Comparison of ENCODE assay signal across 1 cellular context in genomic region chr21:41605178-41605933, GRCh38.
TF ChIP-seq lines count a peak whose summit lies in the region.

No MANE protein-coding gene starts in this region.

TF ChIP-seq in HepG2, 621 proteins besides CTCF, POLR2A, EP300 and RAD21 (continued from another document and continues in another):
- no peak for TF ChIP-seq GRHL1 (CRISPR knock-in tag; conservative IDR thresholded peaks at IDR 0.05)
- TF ChIP-seq ZNF343 (CRISPR knock-in tag; IDR thresholded peaks at IDR 0.05) = peak; percentile 61; the same call in 1 of the 2 replicates
- no peak for TF ChIP-seq ZBTB4 (CRISPR knock-in tag; IDR thresholded peaks at IDR 0.05; ENCODE audit: borderline replicate concordance)
- peak; percentile 51; the same call in 1 of the 2 replicates for TF ChIP-seq KAT8 (CRISPR knock-in tag; IDR thresholded peaks at IDR 0.05)
- TF ChIP-seq IKZF5 (CRISPR knock-in tag; IDR thresholded peaks at IDR 0.05) = peak; percentile 46; the same call in 1 of the 2 replicates
- TF ChIP-seq ZNF577 (CRISPR knock-in tag; IDR thresholded peaks at IDR 0.05; ENCODE audit: borderline replicate concordance, low read depth) = no peak
- TF ChIP-seq ZMYM4 (CRISPR knock-in tag; IDR thresholded peaks at IDR 0.05) = peak; percentile 65; the same call in 1 of the 2 replicates
- TF ChIP-seq U2AF2 (IDR thresholded peaks at IDR 0.05; ENCODE audit: low read depth, low read length) = no peak
- TF ChIP-seq ZGPAT (CRISPR knock-in tag; IDR thresholded peaks at IDR 0.05) = peak; percentile 65; the same call in 1 of the 2 replicates
- TF ChIP-seq ZNF329 (CRISPR knock-in tag; IDR thresholded peaks at IDR 0.05; ENCODE audit: low read depth) = no peak
- TF ChIP-seq NR2F6 (IDR thresholded peaks at IDR 0.05) = peak; percentile 57; the same call in 1 of the 2 replicates
- peak; percentile 79 for TF ChIP-seq NR2F6 (CRISPR knock-in tag; IDR thresholded peaks at IDR 0.05)
- TF ChIP-seq ZNF574 (CRISPR knock-in tag; IDR thresholded peaks at IDR 0.05) = peak; percentile 70
- no peak for TF ChIP-seq ZNF3 (CRISPR knock-in tag; IDR thresholded peaks at IDR 0.05)
- no peak for TF ChIP-seq E2F1 (CRISPR knock-in tag; IDR thresholded peaks at IDR 0.05)
- no peak for TF ChIP-seq ZSCAN30 (CRISPR knock-in tag; IDR thresholded peaks at IDR 0.05)
- no peak for TF ChIP-seq HCFC1 (IDR thresholded peaks at IDR 0.05; ENCODE audit: low read depth, low read length)
- peak; percentile 88 for TF ChIP-seq ZMYM3 (CRISPR knock-in tag; IDR thresholded peaks at IDR 0.05)
- 0 out of 2 replicates have a peak, but pooled peaks have one; percentile 38 for TF ChIP-seq SP4 (CRISPR knock-in tag; IDR thresholded peaks at IDR 0.05)
- TF ChIP-seq ZKSCAN8 (CRISPR knock-in tag; IDR thresholded peaks at IDR 0.05; ENCODE audit: borderline replicate concordance) = no peak
- no peak for TF ChIP-seq HOXA9 (CRISPR knock-in tag; IDR thresholded peaks at IDR 0.05; ENCODE audit: borderline replicate concordance)
- TF ChIP-seq NONO (IDR thresholded peaks at IDR 0.05) = no peak
- peak; percentile 76 for TF ChIP-seq NONO (CRISPR knock-in tag; conservative IDR thresholded peaks at IDR 0.05)
- TF ChIP-seq SNAPC2 (CRISPR knock-in tag; IDR thresholded peaks at IDR 0.05) = 0 out of 2 replicates have a peak, but pooled peaks have one; percentile 66
- peak; percentile 65; the same call in 1 of the 2 replicates for TF ChIP-seq MAX (IDR thresholded peaks at IDR 0.05)
- no peak for TF ChIP-seq ZNF282 (IDR thresholded peaks at IDR 0.05; ENCODE audit: partially characterized antibody)
- no peak for TF ChIP-seq REXO4 (CRISPR knock-in tag; IDR thresholded peaks at IDR 0.05; ENCODE audit: borderline replicate concordance)
- no peak for TF ChIP-seq HMG20A (CRISPR knock-in tag; IDR thresholded peaks at IDR 0.05; ENCODE audit: borderline replicate concordance)
- TF ChIP-seq ARID4A (CRISPR knock-in tag; IDR thresholded peaks at IDR 0.05; ENCODE audit: borderline replicate concordance) = no peak; the same call in 1 of the 2 replicates
- peak; percentile 73 for TF ChIP-seq ZFP91 (CRISPR knock-in tag; IDR thresholded peaks at IDR 0.05; ENCODE audit: borderline replicate concordance)
- TF ChIP-seq FOXO1 (CRISPR knock-in tag; IDR thresholded peaks at IDR 0.05) = peak; percentile 80
- no peak for TF ChIP-seq AHR (CRISPR knock-in tag; IDR thresholded peaks at IDR 0.05)
- peak; percentile 71 for TF ChIP-seq ZNF331 (CRISPR knock-in tag; IDR thresholded peaks at IDR 0.05)
- TF ChIP-seq ZNF101 (CRISPR knock-in tag; IDR thresholded peaks at IDR 0.05; ENCODE audit: borderline replicate concordance, low read depth) = no peak
- TF ChIP-seq DNMT1 (CRISPR knock-in tag; IDR thresholded peaks at IDR 0.05) = 0 out of 2 replicates have a peak, but pooled peaks have one; percentile 59
- TF ChIP-seq ZNF20 (CRISPR knock-in tag; IDR thresholded peaks at IDR 0.05) = no peak
- TF ChIP-seq TBX2 (CRISPR knock-in tag; IDR thresholded peaks at IDR 0.05; ENCODE audit: borderline replicate concordance) = peak; percentile 79
- TF ChIP-seq ETV5 (CRISPR knock-in tag; IDR thresholded peaks at IDR 0.05; ENCODE audit: borderline replicate concordance) = peak; percentile 41; the same call in 1 of the 2 replicates
- TF ChIP-seq ZNF740 (CRISPR knock-in tag; IDR thresholded peaks at IDR 0.05) = no peak
- no peak for TF ChIP-seq FOXJ3 (CRISPR knock-in tag; IDR thresholded peaks at IDR 0.05; ENCODE audit: borderline replicate concordance)
- TF ChIP-seq ZNF768 (CRISPR knock-in tag; IDR thresholded peaks at IDR 0.05) = 0 out of 2 replicates have a peak, but pooled peaks have one; percentile 8
- 0 out of 2 replicates have a peak, but pooled peaks have one; percentile 17 for TF ChIP-seq TFAP4 (IDR thresholded peaks at IDR 0.05; ENCODE audit: borderline replicate concordance, low read depth)
- TF ChIP-seq ZNF543 (CRISPR knock-in tag; IDR thresholded peaks at IDR 0.05) = peak; percentile 96
- peak; percentile 65; the same call in 1 of the 2 replicates for TF ChIP-seq ZNF614 (CRISPR knock-in tag; IDR thresholded peaks at IDR 0.05; ENCODE audit: borderline replicate concordance)
